ENCODE assay signal across 10 cellular contexts in the genomic region with DNA sequence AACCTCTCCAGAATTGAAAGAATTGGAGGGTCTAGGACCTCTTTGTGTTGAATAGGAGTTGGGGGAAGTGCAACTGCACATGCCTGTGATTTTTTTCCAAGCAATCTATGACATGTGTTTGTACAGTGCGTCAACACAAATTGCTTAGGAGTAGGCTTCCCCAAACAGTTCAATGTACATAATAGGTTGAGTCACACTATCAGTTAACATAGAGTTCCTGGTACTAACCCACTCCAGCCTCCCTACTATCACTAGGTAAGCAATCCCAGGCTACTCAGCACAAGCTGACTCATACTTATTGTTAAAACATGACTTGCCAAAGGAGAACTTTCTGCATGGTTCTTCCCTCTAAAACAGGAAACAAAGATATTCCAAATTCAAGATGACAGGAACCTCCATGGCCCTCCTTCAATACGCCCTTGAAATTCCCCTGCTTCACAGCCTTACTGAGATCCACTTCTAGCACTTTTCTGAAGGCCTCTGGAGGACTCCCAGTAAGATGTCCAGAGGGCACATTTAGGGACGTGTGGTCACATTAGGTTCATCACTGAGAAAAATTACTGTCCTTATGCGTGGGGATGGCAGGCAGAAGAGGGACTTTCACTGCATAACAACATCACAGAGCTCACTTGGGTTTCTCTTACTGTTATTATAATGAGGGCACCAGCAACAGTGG. TPM values are rescaled to one million over a fixed set of nuclear protein-coding genes. Genes with fewer than 3 reads are reported as not detected.
DNase-seq lines count a peak whose midpoint lies in the region; ATAC-seq and TF ChIP-seq lines count a peak whose summit lies in the region.
"Had no signal": no experiment of that assay in that cellular context is flagged by ENCODE, and none has a peak within 500 bp of the region (broad histone marks: within the 10 kb centered on the region; RNA-seq: fewer than 3 reads in every experiment).

No MANE protein-coding gene starts in this region.

- H3K9me3 ChIP-seq in osteoblast (ENCODE audit: low read depth, low read length), result no peaks in the 10 kb centered on the region

- TF ChIP-seq CTCF in epithelial cell of esophagus (IDR thresholded peaks at IDR 0.05; ENCODE audit: insufficient read depth, low read depth, low read length, missing control alignments) (no peak), osteoblast (IDR thresholded peaks at IDR 0.05; ENCODE audit: extremely low read depth, low read depth, low read length) (no peak)

- H3K27me3 ChIP-seq in osteoblast (ENCODE audit: insufficient read depth, low read length), result peaks cover 21% of the 10 kb centered on the region

- no peaks in the 10 kb centered on the region for H3K36me3 ChIP-seq in osteoblast (ENCODE audit: insufficient read depth, low read length)

- H3K79me2 ChIP-seq in osteoblast (ENCODE audit: insufficient read depth, low read length), result no peaks in the 10 kb centered on the region

- H3K4me1 ChIP-seq in osteoblast (ENCODE audit: insufficient read depth, low read length), result no peaks in the 10 kb centered on the region

- DNase-seq in ELR (ENCODE audit: low read depth) (peak; percentile 86), NCI-H2196 (lab: John Stamatoyannopoulos, UW; ENCODE audit: unreplicated experiment) (peak; percentile 23), epithelial cell of esophagus (ENCODE audit: low read depth) (peak; percentile 92), osteoblast (ENCODE audit: insufficient read length, low spot score, missing footprints) (peak; percentile 31)
- DNase-seq in effector CD8-positive, alpha-beta T cell (lab: John Stamatoyannopoulos, UW), result no peak
- no peak for DNase-seq in activated CD8-positive, alpha-beta memory T cell treated with anti-CD3 and anti-CD28 coated beads for 24 hours
- DNase-seq: Right ventricle myocardium superior had no signal

- H3K27ac ChIP-seq in osteoblast (ENCODE audit: low read depth, low read length), result no peak overlapping the region

- ATAC-seq in HG03135 (IDR thresholded peaks at IDR 0.05; ENCODE audit: unreplicated experiment) (no peak), HG03565 (IDR thresholded peaks at IDR 0.05; ENCODE audit: unreplicated experiment) (no peak)

- H3K4me3 ChIP-seq in epithelial cell of esophagus (ENCODE audit: low read length) (no peak overlapping the region), osteoblast (ENCODE audit: insufficient read depth, low read length) (no peak overlapping the region)

- H2AFZ ChIP-seq in osteoblast (ENCODE audit: low read length), result no peak overlapping the region

- no peak overlapping the region for H3K4me2 ChIP-seq in osteoblast (ENCODE audit: insufficient read depth, low read length)

- no peaks in the 10 kb centered on the region for H4K20me1 ChIP-seq in osteoblast (ENCODE audit: insufficient read depth, low read length)

RNA-seq across cellular contexts. Expression of a gene that starts 8.4 kb away (rescaled TPM):
- not detected in 2 replicates for total RNA-seq in osteoblast
- total RNA-seq: Right ventricle myocardium superior had no signal

RNA-seq across cellular contexts. Expression of a gene that starts 54.3 kb away (rescaled TPM):
- total RNA-seq in osteoblast, result not detected in 2 replicates
- total RNA-seq: activated CD8-positive, alpha-beta memory T cell treated with anti-CD3 and anti-CD28 coated beads for 36 hours; Right ventricle myocardium superior had no signal

RNA-seq across cellular contexts. Expression of a gene that starts 54.9 kb away (rescaled TPM):
- 54.8 and 60.8 TPM in 2 replicates for total RNA-seq in osteoblast

RNA-seq across cellular contexts. Expression of a gene that starts 55.1 kb away (rescaled TPM):
- 6.9 and 9.1 TPM in 2 replicates for total RNA-seq in osteoblast

Comparison
In these comparisons a context has a peak if more than half of its experiments do, and no peak if none do; other contexts are left out.
1. DNase-seq: peak in ELR (single experiment), NCI-H2196 (single experiment), epithelial cell of esophagus (single experiment) and osteoblast (single experiment); none in effector CD8-positive, alpha-beta T cell (single experiment) and activated CD8-positive, alpha-beta memory T cell treated with anti-CD3 and anti-CD28 coated beads for 24 hours (single experiment).